ENCODE assay signal across 25 cellular contexts in the genomic region with DNA sequence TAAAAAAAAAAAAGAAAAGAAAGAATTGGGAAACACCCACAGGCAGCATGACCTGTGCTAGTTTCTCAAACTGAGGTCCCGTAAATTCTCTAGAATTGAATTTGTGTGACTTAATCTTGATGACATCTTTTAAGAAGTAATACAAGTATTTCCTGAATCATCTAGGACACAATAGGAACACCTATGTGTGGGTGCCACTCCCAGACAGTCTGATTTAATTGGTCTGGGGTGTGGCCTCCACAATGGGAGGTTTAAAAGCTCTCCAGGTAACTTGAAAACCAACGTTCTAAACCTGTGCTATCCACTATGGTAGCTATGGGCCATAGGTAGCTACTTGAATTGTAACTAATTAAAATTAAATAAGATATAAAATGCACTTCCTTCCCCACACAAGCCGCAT. TPM values are rescaled to one million over a fixed set of nuclear protein-coding genes. Genes with fewer than 3 reads are reported as not detected.
"Had no signal": no experiment of that assay in that cellular context is flagged by ENCODE, and none has a peak within 500 bp of the region (broad histone marks: within the 10 kb centered on the region; RNA-seq: fewer than 3 reads in every experiment).

No MANE protein-coding gene starts in this region.

- ATAC-seq: activated CD8-positive, alpha-beta memory T cell treated with anti-CD3 and anti-CD28 coated beads, Interleukin-2, amount 10 ng/mL, durations not matched to agents 7 days and 5 days; activated CD8-positive, alpha-beta T cell treated with anti-CD3 and anti-CD28 coated beads, Interleukin-2, amount 10 ng/mL, durations not matched to agents 7 days and 5 days; activated T-cell treated with anti-CD3 and anti-CD28 coated beads, Interleukin-2, amount 50 U/mL, for 72 hours; body of pancreas; left ventricle myocardium superior; right lobe of liver had no signal

- H3K4me3 ChIP-seq: body of pancreas, cardiac muscle cell, coronary artery, dorsolateral prefrontal cortex, esophagus muscularis mucosa, right lobe of liver, testis, transverse colon had no signal

- H3K9me3 Mint-ChIP-seq: activated B cell treated with CpG ODN at 0.5 μM for 24 hours; activated T-cell treated with anti-CD3 and anti-CD28 coated beads, Interleukin-2, amount 50 U/mL, for 72 hours; naive B cell had no signal

- H3K4me1 ChIP-seq: body of pancreas, testis had no signal

- H3K9me3 ChIP-seq: body of pancreas, esophagus muscularis mucosa, neutrophil, right lobe of liver, testis, transverse colon had no signal

- H3K36me3 Mint-ChIP-seq: activated CD8-positive, alpha-beta memory T cell treated with anti-CD3 and anti-CD28 coated beads, Interleukin-2, amount 10 ng/mL, durations not matched to agents 7 days and 5 days; activated naive CD8-positive, alpha-beta T cell; naive B cell had no signal

- H3K4me1 Mint-ChIP-seq: nephron progenitor cell had no signal

- H3K27ac Mint-ChIP-seq: activated B cell treated with CpG ODN at 0.5 μM for 24 hours; activated CD8-positive, alpha-beta memory T cell treated with anti-CD3 and anti-CD28 coated beads, Interleukin-2, amount 10 ng/mL, durations not matched to agents 7 days and 5 days; activated CD8-positive, alpha-beta T cell treated with anti-CD3 and anti-CD28 coated beads, Interleukin-2, amount 10 ng/mL, durations not matched to agents 7 days and 5 days; activated naive CD8-positive, alpha-beta T cell; activated T-cell treated with anti-CD3 and anti-CD28 coated beads, Interleukin-2, amount 50 U/mL, for 72 hours; naive B cell; nephron progenitor cell had no signal

- H3K36me3 ChIP-seq: cardiac muscle cell, esophagus muscularis mucosa, neutrophil, right lobe of liver, transverse colon had no signal

- H3K27me3 Mint-ChIP-seq: activated B cell treated with CpG ODN at 0.5 μM for 24 hours; activated naive CD8-positive, alpha-beta T cell had no signal

- H3K27ac ChIP-seq: body of pancreas, cardiac muscle cell, coronary artery, dorsolateral prefrontal cortex, esophagus muscularis mucosa, neutrophil, right lobe of liver, testis, transverse colon had no signal

- DNase-seq: activated B cell treated with CpG ODN at 0.5 μM for 24 hours; activated CD8-positive, alpha-beta memory T cell treated with anti-CD3 and anti-CD28 coated beads, Interleukin-2, amount 10 ng/mL, durations not matched to agents 7 days and 5 days; activated CD8-positive, alpha-beta T cell treated with anti-CD3 and anti-CD28 coated beads, Interleukin-2, amount 10 ng/mL, durations not matched to agents 7 days and 5 days; activated naive CD4-positive, alpha-beta T cell treated with Interleukin-2 at 50 U/mL for 16 hours; activated T-cell treated with anti-CD3 and anti-CD28 coated beads, Interleukin-2, amount 50 U/mL, for 72 hours; aorta; body of pancreas; cerebellar nuclear complex; dorsolateral prefrontal cortex; effector memory CD4-positive, alpha-beta T cell; left ventricle myocardium superior; naive B cell; nephron progenitor cell; right lobe of liver; stimulated activated CD4-positive, alpha-beta T cell treated with anti-CD3 and anti-CD28 coated beads, Interleukin-2, amount 100 ng/mL, for 48 hours; stimulated activated naive CD4-positive, alpha-beta T cell treated with Interleukin-2 at 50 U/mL for 16 hours; testis; transverse colon had no signal

- H3K4me3 Mint-ChIP-seq: activated B cell treated with CpG ODN at 0.5 μM for 24 hours; activated CD8-positive, alpha-beta memory T cell treated with anti-CD3 and anti-CD28 coated beads, Interleukin-2, amount 10 ng/mL, durations not matched to agents 7 days and 5 days; activated CD8-positive, alpha-beta T cell treated with anti-CD3 and anti-CD28 coated beads, Interleukin-2, amount 10 ng/mL, durations not matched to agents 7 days and 5 days; activated naive CD8-positive, alpha-beta T cell; activated T-cell treated with anti-CD3 and anti-CD28 coated beads, Interleukin-2, amount 50 U/mL, for 72 hours; naive B cell; nephron progenitor cell had no signal

- H3K27me3 ChIP-seq: body of pancreas, cardiac muscle cell, dorsolateral prefrontal cortex, esophagus muscularis mucosa, neutrophil, right lobe of liver, testis, transverse colon had no signal

RNA-seq across cellular contexts. Expression of gene CFAP92, which starts 28.1 kb away (rescaled TPM):
- total RNA-seq: activated B cell treated with CpG ODN at 0.5 μM for 24 hours; body of pancreas; osteocyte; T-helper 2 cell treated with Interferon-gamma antibody and Interleukin-4, amounts not matched to agents 100 ng/mL and 5 ng/mL, for 36 hours had no signal
- polyA plus RNA-seq: aorta had no signal

RNA-seq across cellular contexts. Expression of gene EFCC1, which starts 35.3 kb away (rescaled TPM):
- total RNA-seq: activated B cell treated with CpG ODN at 0.5 μM for 24 hours, cardiac muscle cell, osteocyte had no signal
